Comparison of ENCODE assay signal across 12 cellular contexts in genomic region chr16:669666-670065, GRCh38. TPM values are rescaled to one million over a fixed set of nuclear protein-coding genes. Genes with fewer than 3 reads are reported as not detected.
DNase-seq lines count a peak whose midpoint lies in the region; TF ChIP-seq lines count a peak whose summit lies in the region.
"Had no signal": no experiment of that assay in that cellular context is flagged by ENCODE, and none has a peak within 500 bp of the region (broad histone marks: within the 10 kb centered on the region; RNA-seq: fewer than 3 reads in every experiment).

No MANE protein-coding gene starts in this region.

- H2AFZ ChIP-seq in MM.1S (ENCODE audit: low read length) = no peak overlapping the region

- peak overlapping the region; percentile 75 for H3K27ac Mint-ChIP-seq in activated T-cell treated with anti-CD3 and anti-CD28 coated beads, Interleukin-2, amount 50 U/mL, for 24 hours
- no peak overlapping the region for H3K27ac Mint-ChIP-seq in brain
- H3K27ac Mint-ChIP-seq in progenitor cell of endocrine pancreas = no peak overlapping the region
- H3K27ac Mint-ChIP-seq in glutamatergic neuron (ENCODE audit: unreplicated experiment) = no peak overlapping the region

- no peak overlapping the region for H3K9ac ChIP-seq in MM.1S (ENCODE audit: low read length)

- H3F3A ChIP-seq in MM.1S (ENCODE audit: insufficient read depth, low read length) = no peaks in the 10 kb centered on the region

- peaks cover 11% of the 10 kb centered on the region; the same call in 1 of the 2 replicates for H3K4me1 ChIP-seq in MM.1S (ENCODE audit: low read length)

- no peak for DNase-seq in activated T-cell treated with anti-CD3 and anti-CD28 coated beads, Interleukin-2, amount 50 U/mL, for 24 hours
- DNase-seq in activated T-cell treated with anti-CD3 and anti-CD28 coated beads, Interleukin-2, amount 50 U/mL, for 1 hour = no peak
- DNase-seq in MM.1S (no peak), progenitor cell of endocrine pancreas (ENCODE audit: low spot score, unreplicated experiment) (no peak), H7 (no peak), glutamatergic neuron (no peak), EL (no peak)
- DNase-seq: activated CD4-positive, alpha-beta T cell treated with anti-CD3 and anti-CD28 coated beads, Interleukin-2, amount 50 U/mL, for 4 hours; GDM1; NCI-H748 treated with DMSO at 0.1 percent for 48 hours; tibial artery had no signal

- H3K4me3 ChIP-seq in MM.1S (ENCODE audit: low read length) = no peak overlapping the region
- no peak overlapping the region for H3K4me3 ChIP-seq in H7 (ENCODE audit: insufficient read depth, low read depth, low read length)

- H3K27ac ChIP-seq in MM.1S (ENCODE audit: low read length) = no peak overlapping the region

- peaks cover 24% of the 10 kb centered on the region for H3K79me2 ChIP-seq in MM.1S (ENCODE audit: low read length)

- no peak for TF ChIP-seq CTCF in MM.1S (IDR thresholded peaks at IDR 0.05; ENCODE audit: low read length)
- no peak for TF ChIP-seq CTCF in brain (conservative IDR thresholded peaks at IDR 0.05)
- no peak for TF ChIP-seq CTCF in progenitor cell of endocrine pancreas (IDR thresholded peaks at IDR 0.05; ENCODE audit: unreplicated experiment)
- TF ChIP-seq CTCF in glutamatergic neuron (IDR thresholded peaks at IDR 0.05; ENCODE audit: partially characterized antibody, unreplicated experiment) = no peak

- H3K36me3 ChIP-seq in MM.1S (replicated peaks; ENCODE audit: insufficient read depth, low read length) (no peaks in the 10 kb centered on the region; the same call in 1 of the 2 replicates), H7 (replicated peaks; ENCODE audit: control insufficient read depth, insufficient read depth, low read length) (peaks cover 17% of the 10 kb centered on the region)

- H3K4me2 ChIP-seq in MM.1S (ENCODE audit: low read depth, low read length) = peak overlapping the region; percentile 87; the same call in 1 of the 2 replicates

- no peaks in the 10 kb centered on the region for H3K9me3 Mint-ChIP-seq in activated T-cell treated with anti-CD3 and anti-CD28 coated beads, Interleukin-2, amount 50 U/mL, for 24 hours
- no peaks in the 10 kb centered on the region for H3K9me3 Mint-ChIP-seq in brain
- H3K9me3 Mint-ChIP-seq in progenitor cell of endocrine pancreas (ENCODE audit: low read depth) = no peaks in the 10 kb centered on the region
- H3K9me3 Mint-ChIP-seq in glutamatergic neuron (ENCODE audit: unreplicated experiment) = peaks cover under 1% of the 10 kb centered on the region

- no peaks in the 10 kb centered on the region for H3K9me2 ChIP-seq in MM.1S (replicated peaks; ENCODE audit: insufficient read depth, low read length)

- H3K27me3 Mint-ChIP-seq in activated T-cell treated with anti-CD3 and anti-CD28 coated beads, Interleukin-2, amount 50 U/mL, for 24 hours = no peaks in the 10 kb centered on the region
- H3K27me3 Mint-ChIP-seq in brain (peaks cover 2% of the 10 kb centered on the region), progenitor cell of endocrine pancreas (no peaks in the 10 kb centered on the region), glutamatergic neuron (ENCODE audit: unreplicated experiment) (peaks cover 4% of the 10 kb centered on the region)

- H3K27me3 ChIP-seq in MM.1S (replicated peaks; ENCODE audit: insufficient read depth, low read length) = no peaks in the 10 kb centered on the region
- no peaks in the 10 kb centered on the region for H3K27me3 ChIP-seq in H7 (ENCODE audit: control insufficient read depth, insufficient read depth, low read length)
- H3K27me3 ChIP-seq: tibial artery had no signal

- H4K20me1 ChIP-seq in MM.1S (ENCODE audit: insufficient read depth, low read length) = no peaks in the 10 kb centered on the region

- H3K4me3 Mint-ChIP-seq in activated T-cell treated with anti-CD3 and anti-CD28 coated beads, Interleukin-2, amount 50 U/mL, for 24 hours = peak overlapping the region; percentile 82
- H3K4me3 Mint-ChIP-seq in brain (peak overlapping the region; percentile 61 to 82 (median 79)), progenitor cell of endocrine pancreas (ENCODE audit: low read depth) (peak overlapping the region; percentile 60), glutamatergic neuron (ENCODE audit: unreplicated experiment) (no peak overlapping the region)

- H3K4me1 Mint-ChIP-seq in activated T-cell treated with anti-CD3 and anti-CD28 coated beads, Interleukin-2, amount 50 U/mL, for 24 hours (ENCODE audit: low read depth) = peaks cover 18% of the 10 kb centered on the region
- H3K4me1 Mint-ChIP-seq in brain (peaks cover 4% of the 10 kb centered on the region), progenitor cell of endocrine pancreas (ENCODE audit: low read depth) (peaks cover 2% of the 10 kb centered on the region), glutamatergic neuron (ENCODE audit: low read depth, unreplicated experiment) (peaks cover 2% of the 10 kb centered on the region)

- H3K36me3 Mint-ChIP-seq in activated T-cell treated with anti-CD3 and anti-CD28 coated beads, Interleukin-2, amount 50 U/mL, for 24 hours (ENCODE audit: low read depth) = peaks cover 63% of the 10 kb centered on the region
- H3K36me3 Mint-ChIP-seq in brain = peaks cover 5% of the 10 kb centered on the region
- H3K36me3 Mint-ChIP-seq in progenitor cell of endocrine pancreas (ENCODE audit: insufficient read depth) = no peaks in the 10 kb centered on the region
- H3K36me3 Mint-ChIP-seq in glutamatergic neuron (ENCODE audit: unreplicated experiment) = no peaks in the 10 kb centered on the region

- no peaks in the 10 kb centered on the region for H3K9me3 ChIP-seq in MM.1S (replicated peaks; ENCODE audit: insufficient read depth, low read length)
- H3K9me3 ChIP-seq: tibial artery had no signal

RNA-seq across cellular contexts. Expression of gene RHOT2, which starts 1.7 kb away (rescaled TPM):
- 65.6 TPM for polyA plus RNA-seq in brain (ENCODE audit: insufficient read depth, low read depth, low replicate concordance)
- total RNA-seq in progenitor cell of endocrine pancreas (153 and 167 TPM in 2 replicates), glutamatergic neuron (ENCODE audit: unreplicated experiment) (208 TPM)
- total RNA-seq in H7 (2014; rRNA removed; shearing (Covaris generic)) = 164 and 174 TPM in 2 replicates

RNA-seq across cellular contexts. Expression of gene RHBDL1, which starts 5.8 kb away (rescaled TPM):
- polyA plus RNA-seq in brain (ENCODE audit: insufficient read depth, low read depth, low replicate concordance) = 10.0 TPM
- total RNA-seq in progenitor cell of endocrine pancreas (5.0 and 5.2 TPM in 2 replicates), glutamatergic neuron (ENCODE audit: unreplicated experiment) (8.2 TPM)
- 3.1 and 5.9 TPM in 2 replicates for total RNA-seq in H7 (2014; rRNA removed; shearing (Covaris generic))

RNA-seq across cellular contexts. Expression of gene STUB1, which starts 10.5 kb away (rescaled TPM):
- 209 TPM for polyA plus RNA-seq in brain (ENCODE audit: insufficient read depth, low read depth, low replicate concordance)
- total RNA-seq in progenitor cell of endocrine pancreas (76.8 and 87.1 TPM in 2 replicates), glutamatergic neuron (ENCODE audit: unreplicated experiment) (78.3 TPM)
- total RNA-seq in H7 (2014; rRNA removed; shearing (Covaris generic)) = 85.3 and 115 TPM in 2 replicates

RNA-seq across cellular contexts. Expression of gene JMJD8, which starts 14.5 kb away (rescaled TPM):
- polyA plus RNA-seq in brain (ENCODE audit: insufficient read depth, low read depth, low replicate concordance) = 69.1 TPM
- 52.2 and 55.1 TPM in 2 replicates for total RNA-seq in progenitor cell of endocrine pancreas
- 63.8 and 88.2 TPM in 2 replicates for total RNA-seq in H7 (2014; rRNA removed; shearing (Covaris generic))
- 26.1 TPM for total RNA-seq in glutamatergic neuron (ENCODE audit: unreplicated experiment)

RNA-seq across cellular contexts. Expression of gene WDR90, which starts 20.5 kb away (rescaled TPM):
- 12.5 TPM for polyA plus RNA-seq in brain (ENCODE audit: insufficient read depth, low read depth, low replicate concordance)
- total RNA-seq in progenitor cell of endocrine pancreas (109 and 117 TPM in 2 replicates), glutamatergic neuron (ENCODE audit: unreplicated experiment) (24.6 TPM)
- 35.3 and 38.3 TPM in 2 replicates for total RNA-seq in H7 (2014; rRNA removed; shearing (Covaris generic))
